19 cellular contexts compared by ENCODE assay signal in genomic region chr5:163913548-163913947, GRCh38.
DNase-seq lines count a peak whose midpoint lies in the region; ATAC-seq, FAIRE-seq and TF ChIP-seq lines count a peak whose summit lies in the region.
"Had no signal": no experiment of that assay in that cellular context is flagged by ENCODE, and none has a peak within 500 bp of the region (broad histone marks: within the 10 kb centered on the region; RNA-seq: fewer than 3 reads in every experiment).

No MANE protein-coding gene starts in this region.

- intact Hi-C loops in HepG2 (cut with micrococcal nuclease; ENCODE audit: unreplicated experiment) = no loop called here

- 64% methylated on average over 3 of the region's 3 CpGs for WGBS in liver
- 29% methylated on average over 3 of the region's 3 CpGs for WGBS in HepG2 (ENCODE audit: low lambda C conversion rate)

- H3K4me3 ChIP-seq in liver (ENCODE audit: low read depth in 1 of 3, low read length in 3 of 3) (no peak overlapping the region), HepG2 (replicated peaks in 1 of 3; ENCODE audit: insufficient read depth in 1 of 3, low read depth in 2 of 3, low read length in 3 of 3) (no peak overlapping the region), SJCRH30 (no peak overlapping the region)

- H3K27ac ChIP-seq in liver (ENCODE audit: low read depth in 1 of 2, low read length in 2 of 2) = no peak overlapping the region
- H3K27ac ChIP-seq in HepG2 (ENCODE audit: extremely low read length, insufficient read depth, low read length) = no peak overlapping the region
- no peak overlapping the region for H3K27ac ChIP-seq in SJCRH30

- no peaks in the 10 kb centered on the region for H3K4me1 ChIP-seq in liver (ENCODE audit: control insufficient read depth in 4 of 4, insufficient read depth in 4 of 4, low read length in 3 of 4)
- peaks cover 16% of the 10 kb centered on the region for H3K4me1 ChIP-seq in HepG2 (ENCODE audit: insufficient read depth, low read length)
- H3K4me1 ChIP-seq in SJCRH30 = peaks cover 6% of the 10 kb centered on the region; the same call in 1 of the 2 replicates

- in situ Hi-C loops in HepG2 (cut with HindIII; ENCODE audit: extremely low pct_ligation_motif_present, low pct_unique_long_range_greater_than_20kb) = no loop called here

- H3K9ac ChIP-seq in liver (ENCODE audit: low read depth in 1 of 2, low read length in 2 of 2) = no peak overlapping the region
- H3K9ac ChIP-seq in HepG2 (ENCODE audit: insufficient read depth, low read depth, low read length) = no peak overlapping the region

- CTCF ChIA-PET in HepG2 (lab: Yijun Ruan, JAX; ENCODE audit: low intra/inter-chr PET ratio, low total read pairs) (no interaction called here), HEK293T (lab: Yijun Ruan, JAX) (interaction anchor here (0.7 kb wide), 1 partner anchor 78 kb away, joined by 3 read pairs; no protein-coding TSS in a partner anchor)

- H3K9me3 ChIP-seq in liver (ENCODE audit: control insufficient read depth in 4 of 4, low read length in 3 of 4) (no peaks in the 10 kb centered on the region), HepG2 (ENCODE audit: low read length) (no peaks in the 10 kb centered on the region), SJCRH30 (replicated peaks) (no peaks in the 10 kb centered on the region)

- FAIRE-seq in HepG2 (lab: Jason Lieb, UNC) (no peak), GM12891 (lab: Jason Lieb, UNC) (no peak)

- ATAC-seq in HepG2 = no peak
- ATAC-seq: activated CD4-positive, alpha-beta T cell treated with anti-CD3 and anti-CD28 coated beads for 36 hours; right cardiac atrium had no signal

- POLR2A ChIA-PET in HepG2 (lab: Yijun Ruan, JAX) (no interaction called here), HEK293T (lab: Yijun Ruan, JAX) (no interaction called here)

- H4K20me1 ChIP-seq in HepG2 (ENCODE audit: insufficient read depth, low read length) = no peaks in the 10 kb centered on the region

- TF ChIP-seq EP300 in HepG2 (IDR thresholded peaks at IDR 0.05; ENCODE audit: low read depth in 2 of 2, low read length in 2 of 2) (no peak), HepG2 (CRISPR knock-in tag; IDR thresholded peaks at IDR 0.05; ENCODE audit: borderline replicate concordance) (no peak)

- H3K27me3 ChIP-seq in liver (ENCODE audit: control insufficient read depth in 4 of 4, insufficient read depth in 4 of 4, low read length in 3 of 4) (no peaks in the 10 kb centered on the region), HepG2 (ENCODE audit: control insufficient read depth in 1 of 2, insufficient read depth in 2 of 2, low read length in 2 of 2) (no peaks in the 10 kb centered on the region), SJCRH30 (no peaks in the 10 kb centered on the region)

- TF ChIP-seq POLR2A in HepG2 (IDR thresholded peaks at IDR 0.05; ENCODE audit: insufficient read depth in 1 of 2, low read depth in 2 of 2, low read length in 2 of 2) = no peak
- TF ChIP-seq POLR2A in GM12891 (IDR thresholded peaks at IDR 0.05; ENCODE audit: low read depth, low read length) = no peak

- peak in 1 of 2 donors; percentile 20 for TF ChIP-seq RAD21 in liver (IDR thresholded peaks at IDR 0.05)
- no peak for TF ChIP-seq RAD21 in HepG2 (CRISPR knock-in tag; IDR thresholded peaks at IDR 0.05)

- H3K79me2 ChIP-seq in HepG2 (ENCODE audit: insufficient read depth, low read length) = no peaks in the 10 kb centered on the region

- no peak overlapping the region for H3K4me2 ChIP-seq in HepG2 (ENCODE audit: low read depth, low read length)

- BruUV-seq in HepG2 (replicated peaks; lab: Mats Ljungman, UMichigan) = no TSS peak

- H2AFZ ChIP-seq in HepG2 (ENCODE audit: low read length) = no peak overlapping the region

- peak; percentile 6 for TF ChIP-seq CTCF in liver (IDR thresholded peaks at IDR 0.05; ENCODE audit: low read depth, low read length, missing input control)
- no peak for TF ChIP-seq CTCF in HepG2 (CRISPR knock-in tag; IDR thresholded peaks at IDR 0.05)

- H3K36me3 ChIP-seq in liver (ENCODE audit: control insufficient read depth in 4 of 4, insufficient read depth in 3 of 4, low read depth in 1 of 4, low read length in 3 of 4) (no peaks in the 10 kb centered on the region), HepG2 (replicated peaks in 1 of 2; ENCODE audit: control insufficient read depth in 1 of 2, insufficient read depth in 2 of 2, low read length in 2 of 2) (no peaks in the 10 kb centered on the region), SJCRH30 (no peaks in the 10 kb centered on the region)

- DNase-seq in HepG2 (ENCODE audit: low spot score) (no peak), NCI-H69 (lab: John Stamatoyannopoulos, UW) (peak; percentile 43), fibroblast of gingiva (ENCODE audit: low read depth) (peak; percentile 13), SJCRH30 (no peak), GM12891 (ENCODE audit: insufficient read length, low spot score) (no peak), inferior parietal cortex (ENCODE audit: extremely low spot score) (no peak), HEK293T (ENCODE audit: extremely low spot score) (no peak)
- DNase-seq: activated CD4-positive, alpha-beta T cell treated with anti-CD3 and anti-CD28 coated beads for 36 hours; activated naive CD4-positive, alpha-beta T cell treated with anti-CD3 and anti-CD28 coated beads, Interleukin-2, amount 10 ng/mL, durations not matched to agents 7 days and 5 days; effector memory CD4-positive, alpha-beta T cell; H7; mesenchymal stem cell; NCI-H187; NCI-H524 treated with DMSO at 0.1 percent for 48 hours; right cardiac atrium; RPMI8226; stimulated activated CD4-positive, alpha-beta T cell treated with anti-CD3 and anti-CD28 coated beads, Interleukin-1b, Interleukin-23, amount 100 ng/mL, for 48 hours; T-helper 2 cell had no signal

TF ChIP-seq in liver, 16 proteins besides CTCF, POLR2A, EP300 and RAD21 (continues in another document):
- no peak for TF ChIP-seq FOXA2 (IDR thresholded peaks at IDR 0.05)
- TF ChIP-seq JUND (IDR thresholded peaks at IDR 0.05) = no peak
- TF ChIP-seq, protein P1, sequence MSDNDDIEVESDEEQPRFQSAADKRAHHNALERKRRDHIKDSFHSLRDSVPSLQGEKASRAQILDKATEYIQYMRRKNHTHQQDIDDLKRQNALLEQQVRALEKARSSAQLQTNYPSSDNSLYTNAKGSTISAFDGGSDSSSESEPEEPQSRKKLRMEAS (IDR thresholded peaks at IDR 0.05) = no peak
- no peak for TF ChIP-seq EGR1 (IDR thresholded peaks at IDR 0.05; ENCODE audit: low read depth in 2 of 2)
- TF ChIP-seq FOXA1 (IDR thresholded peaks at IDR 0.05) = no peak
- TF ChIP-seq, protein P2, sequence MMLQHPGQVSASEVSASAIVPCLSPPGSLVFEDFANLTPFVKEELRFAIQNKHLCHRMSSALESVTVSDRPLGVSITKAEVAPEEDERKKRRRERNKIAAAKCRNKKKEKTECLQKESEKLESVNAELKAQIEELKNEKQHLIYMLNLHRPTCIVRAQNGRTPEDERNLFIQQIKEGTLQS (IDR thresholded peaks at IDR 0.05) = no peak

TF ChIP-seq in HepG2, 621 proteins besides CTCF, POLR2A, EP300 and RAD21 (continues in another document):
- TF ChIP-seq, protein P3, sequence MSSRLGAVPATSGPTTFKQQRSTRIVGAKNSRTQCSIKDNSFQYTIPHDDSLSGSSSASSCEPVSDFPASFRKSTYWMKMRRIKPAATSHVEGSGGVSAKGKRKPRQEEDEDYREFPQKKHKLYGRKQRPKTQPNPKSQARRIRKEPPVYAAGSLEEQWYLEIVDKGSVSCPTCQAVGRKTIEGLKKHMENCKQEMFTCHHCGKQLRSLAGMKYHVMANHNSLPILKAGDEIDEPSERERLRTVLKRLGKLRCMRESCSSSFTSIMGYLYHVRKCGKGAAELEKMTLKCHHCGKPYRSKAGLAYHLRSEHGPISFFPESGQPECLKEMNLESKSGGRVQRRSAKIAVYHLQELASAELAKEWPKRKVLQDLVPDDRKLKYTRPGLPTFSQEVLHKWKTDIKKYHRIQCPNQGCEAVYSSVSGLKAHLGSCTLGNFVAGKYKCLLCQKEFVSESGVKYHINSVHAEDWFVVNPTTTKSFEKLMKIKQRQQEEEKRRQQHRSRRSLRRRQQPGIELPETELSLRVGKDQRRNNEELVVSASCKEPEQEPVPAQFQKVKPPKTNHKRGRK (CRISPR knock-in tag; IDR thresholded peaks at IDR 0.05) = no peak
- TF ChIP-seq ZNF234 (CRISPR knock-in tag; conservative IDR thresholded peaks at IDR 0.05) = no peak
- TF ChIP-seq SIN3B (IDR thresholded peaks at IDR 0.05; ENCODE audit: low read length) = no peak

TF ChIP-seq in GM12891, 5 proteins besides CTCF, POLR2A, EP300 and RAD21:
- no peak for TF ChIP-seq PAX5 (IDR thresholded peaks at IDR 0.05; ENCODE audit: insufficient read depth, low read length, severe bottlenecking)
- no peak for TF ChIP-seq POU2F2 (IDR thresholded peaks at IDR 0.05; ENCODE audit: low read depth, low read length)
- no peak for TF ChIP-seq SPI1 (IDR thresholded peaks at IDR 0.05; ENCODE audit: low read depth, low read length)
- TF ChIP-seq POLR2AphosphoS5 (IDR thresholded peaks at IDR 0.05; ENCODE audit: low read depth, low read length) = no peak
- no peak for TF ChIP-seq TAF1 (IDR thresholded peaks at IDR 0.05; ENCODE audit: low read depth, low read length)

TF ChIP-seq in HEK293T, 16 proteins besides CTCF, POLR2A, EP300 and RAD21:
- TF ChIP-seq LEF1 (IDR thresholded peaks at IDR 0.05; ENCODE audit: borderline replicate concordance) = no peak
- TF ChIP-seq FOXK2 (IDR thresholded peaks at IDR 0.05) = no peak
- no peak for TF ChIP-seq L3MBTL2 (conservative IDR thresholded peaks at IDR 0.05)
- TF ChIP-seq, protein P4, sequence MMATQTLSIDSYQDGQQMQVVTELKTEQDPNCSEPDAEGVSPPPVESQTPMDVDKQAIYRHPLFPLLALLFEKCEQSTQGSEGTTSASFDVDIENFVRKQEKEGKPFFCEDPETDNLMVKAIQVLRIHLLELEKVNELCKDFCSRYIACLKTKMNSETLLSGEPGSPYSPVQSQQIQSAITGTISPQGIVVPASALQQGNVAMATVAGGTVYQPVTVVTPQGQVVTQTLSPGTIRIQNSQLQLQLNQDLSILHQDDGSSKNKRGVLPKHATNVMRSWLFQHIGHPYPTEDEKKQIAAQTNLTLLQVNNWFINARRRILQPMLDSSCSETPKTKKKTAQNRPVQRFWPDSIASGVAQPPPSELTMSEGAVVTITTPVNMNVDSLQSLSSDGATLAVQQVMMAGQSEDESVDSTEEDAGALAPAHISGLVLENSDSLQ (IDR thresholded peaks at IDR 0.05) = no peak
- TF ChIP-seq BHLHE40 (IDR thresholded peaks at IDR 0.05; ENCODE audit: borderline replicate concordance) = no peak
- TF ChIP-seq SUZ12 (IDR thresholded peaks at IDR 0.05) = no peak
- no peak for TF ChIP-seq FOXA1 (IDR thresholded peaks at IDR 0.05)
- TF ChIP-seq NFRKB (IDR thresholded peaks at IDR 0.05) = no peak
- TF ChIP-seq ELF4 (IDR thresholded peaks at IDR 0.05) = no peak
- no peak for TF ChIP-seq ZNF384 (IDR thresholded peaks at IDR 0.05)
- TF ChIP-seq FOXM1 (IDR thresholded peaks at IDR 0.05; ENCODE audit: borderline replicate concordance) = no peak
- no peak for TF ChIP-seq CTBP1 (IDR thresholded peaks at IDR 0.05; ENCODE audit: borderline replicate concordance)
- TF ChIP-seq HDGF (IDR thresholded peaks at IDR 0.05; ENCODE audit: borderline replicate concordance) = no peak
- TF ChIP-seq SP1 (IDR thresholded peaks at IDR 0.05) = no peak
- TF ChIP-seq ARNT (IDR thresholded peaks at IDR 0.05) = no peak
- TF ChIP-seq TARDBP (IDR thresholded peaks at IDR 0.05) = no peak
TF ChIP-seq in HEK293T: peak in this region for 0.

Comparison
In these comparisons a context has a peak if more than half of its experiments do, and no peak if none do; other contexts are left out.
1. DNase-seq: peak in NCI-H69 (single experiment) and fibroblast of gingiva (single experiment); none in HepG2 (single experiment), SJCRH30 (0 of 2), GM12891 (single experiment), inferior parietal cortex (single experiment) and HEK293T (single experiment).